Comparison of ENCODE assay signal across 8 cellular contexts in the genomic region with DNA sequence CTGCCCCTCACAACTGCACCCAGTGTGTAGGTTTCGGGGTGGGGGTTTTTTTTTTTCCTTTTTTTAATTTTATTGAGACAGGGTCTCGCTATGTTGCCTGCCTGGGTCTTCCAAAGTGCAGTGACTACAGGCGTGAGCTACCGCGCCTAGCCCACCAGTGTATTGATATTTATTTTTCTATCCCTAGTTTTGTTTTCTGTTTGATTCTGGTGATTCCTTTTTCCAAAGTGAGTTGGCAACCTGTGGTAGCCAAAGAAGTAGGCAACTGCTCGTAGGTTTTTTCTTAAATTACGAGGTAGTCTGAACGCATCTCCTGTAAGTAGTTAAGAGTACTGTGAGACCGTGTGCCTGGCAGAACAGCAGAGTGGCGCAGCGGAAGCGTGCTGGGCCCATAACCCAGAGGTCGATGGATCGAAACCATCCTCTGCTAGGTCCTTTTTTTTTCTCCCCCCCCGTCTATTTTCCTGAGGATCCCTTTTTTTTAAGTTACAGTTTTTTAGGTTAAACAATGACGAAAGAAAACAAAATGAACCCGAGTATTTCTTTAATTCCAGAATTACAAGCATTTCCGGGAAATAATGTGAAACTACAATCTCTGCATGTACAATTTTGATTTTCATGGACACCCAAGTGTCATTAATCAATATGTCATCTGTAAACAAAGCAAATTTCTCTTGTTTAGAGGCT.
DNase-seq lines count a peak whose midpoint lies in the region; FAIRE-seq and TF ChIP-seq lines count a peak whose summit lies in the region.

No MANE protein-coding gene starts in this region.

- H3K27ac ChIP-seq in Peyer's patch: peak overlapping the region; percentile 87 to 97 (median 92)
- H3K27ac ChIP-seq in fibroblast of lung (ENCODE audit: insufficient read depth, low read length): peak overlapping the region; percentile 97
- H3K27ac ChIP-seq in testis: peak overlapping the region; percentile 90

- H3K9me3 ChIP-seq in Peyer's patch: no peaks in the 10 kb centered on the region
- H3K9me3 ChIP-seq in fibroblast of lung (ENCODE audit: control insufficient read depth, insufficient read depth, low read depth, low read length): no peaks in the 10 kb centered on the region
- no peaks in the 10 kb centered on the region for H3K9me3 ChIP-seq in testis

- H3K4me1 ChIP-seq in Peyer's patch (peaks cover 0 to 12% (median 0%) of the 10 kb centered on the region in 4 donors), fibroblast of lung (ENCODE audit: control insufficient read depth, extremely low read depth, insufficient read depth, low read length) (no peaks in the 10 kb centered on the region), testis (no peaks in the 10 kb centered on the region)

- no peaks in the 10 kb centered on the region for H4K20me1 ChIP-seq in fibroblast of lung (ENCODE audit: control insufficient read depth, extremely low read depth, insufficient read depth, low read length)

- no peak for FAIRE-seq in GM19239 (lab: Jason Lieb, UNC)

- peaks cover 4% of the 10 kb centered on the region for H3K9me3 Mint-ChIP-seq in activated T-helper 1 cell treated with anti-CD3 and anti-CD28 coated beads, Interleukin-12 subunit alpha, Interleukin-12 subunit beta, Interleukin-2, Interleukin-4 antibody, amounts not matched to agents 30 ng/mL and 10 ng/mL and 1 ng/mL, durations not matched to agents 14 hours and 24 hours and 36 hours
- H3K9me3 Mint-ChIP-seq in nephron progenitor cell: peaks cover 22% of the 10 kb centered on the region

- intact Hi-C loops in activated T-helper 1 cell treated with anti-CD3 and anti-CD28 coated beads, Interleukin-12 subunit alpha, Interleukin-12 subunit beta, Interleukin-2, Interleukin-4 antibody, amounts not matched to agents 30 ng/mL and 10 ng/mL and 1 ng/mL, durations not matched to agents 14 hours and 24 hours and 36 hours (cut with micrococcal nuclease): loop anchor here (1.0 to 10.0 kb wide), 4 partner anchors 15 to 1608 kb away; a partner anchor contains a TSS
- intact Hi-C loops in testis (cut with DNase I; ENCODE audit: low total_unique reads): no loop called here

- peaks cover 5% of the 10 kb centered on the region for H3K36me3 Mint-ChIP-seq in activated T-helper 1 cell treated with anti-CD3 and anti-CD28 coated beads, Interleukin-12 subunit alpha, Interleukin-12 subunit beta, Interleukin-2, Interleukin-4 antibody, amounts not matched to agents 30 ng/mL and 10 ng/mL and 1 ng/mL, durations not matched to agents 14 hours and 24 hours and 36 hours (ENCODE audit: low read depth)
- no peaks in the 10 kb centered on the region for H3K36me3 Mint-ChIP-seq in nephron progenitor cell (ENCODE audit: low read depth)

- 2 to 3% methylated on average over 18 of the region's 18 CpGs for WGBS in testis, 2 donors

- peak overlapping the region; percentile 93 for H3K4me3 Mint-ChIP-seq in activated T-helper 1 cell treated with anti-CD3 and anti-CD28 coated beads, Interleukin-12 subunit alpha, Interleukin-12 subunit beta, Interleukin-2, Interleukin-4 antibody, amounts not matched to agents 30 ng/mL and 10 ng/mL and 1 ng/mL, durations not matched to agents 14 hours and 24 hours and 36 hours
- peak overlapping the region; percentile 92 for H3K4me3 Mint-ChIP-seq in nephron progenitor cell

- TF ChIP-seq CTCF in Peyer's patch (IDR thresholded peaks at IDR 0.05) (peak in 1 of 6 experiments; percentile 0), fibroblast of lung (conservative IDR thresholded peaks at IDR 0.05 in 1 of 2, IDR thresholded peaks at IDR 0.05 in 1 of 2; ENCODE audit: low read depth in 1 of 2, low read length in 2 of 2) (no peak), nephron progenitor cell (IDR thresholded peaks at IDR 0.05) (no peak), testis (IDR thresholded peaks at IDR 0.05) (no peak)

- H3K27me3 Mint-ChIP-seq in activated T-helper 1 cell treated with anti-CD3 and anti-CD28 coated beads, Interleukin-12 subunit alpha, Interleukin-12 subunit beta, Interleukin-2, Interleukin-4 antibody, amounts not matched to agents 30 ng/mL and 10 ng/mL and 1 ng/mL, durations not matched to agents 14 hours and 24 hours and 36 hours (ENCODE audit: insufficient read depth): peaks cover 4% of the 10 kb centered on the region
- H3K27me3 Mint-ChIP-seq in nephron progenitor cell (ENCODE audit: low read depth, poor library complexity): peaks cover 4% of the 10 kb centered on the region

- H3K9ac ChIP-seq in fibroblast of lung (ENCODE audit: insufficient read depth, low read length): peak overlapping the region; percentile 69

- H3K4me3 ChIP-seq in Jurkat, Clone E6-1 (ENCODE audit: low read length): peak overlapping the region; percentile 83
- H3K4me3 ChIP-seq in Peyer's patch: peak overlapping the region; percentile 44 to 71 (median 58)
- H3K4me3 ChIP-seq in fibroblast of lung (replicated peaks in 1 of 4; ENCODE audit: control extremely low read depth in 1 of 4, insufficient read depth in 1 of 4, low read depth in 3 of 4, low read length in 4 of 4): peak overlapping the region; percentile 60 to 100 (median 71)
- H3K4me3 ChIP-seq in testis: peak overlapping the region; percentile 63 to 65

- peak overlapping the region; percentile 93 for H3K27ac Mint-ChIP-seq in activated T-helper 1 cell treated with anti-CD3 and anti-CD28 coated beads, Interleukin-12 subunit alpha, Interleukin-12 subunit beta, Interleukin-2, Interleukin-4 antibody, amounts not matched to agents 30 ng/mL and 10 ng/mL and 1 ng/mL, durations not matched to agents 14 hours and 24 hours and 36 hours
- peak overlapping the region; percentile 98 for H3K27ac Mint-ChIP-seq in nephron progenitor cell

- no peak for TF ChIP-seq POLR2A in Peyer's patch (IDR thresholded peaks at IDR 0.05)
- TF ChIP-seq POLR2A in testis (IDR thresholded peaks at IDR 0.05): no peak

- peak overlapping the region; percentile 92 for H3K4me2 ChIP-seq in fibroblast of lung (ENCODE audit: extremely low read depth, insufficient read depth, low read length)

- H3K36me3 ChIP-seq in Peyer's patch (no peaks in the 10 kb centered on the region), fibroblast of lung (ENCODE audit: control insufficient read depth, insufficient read depth, low read length) (no peaks in the 10 kb centered on the region), testis (ENCODE audit: low read depth, missing control alignments) (no peaks in the 10 kb centered on the region)

- peaks cover 35% of the 10 kb centered on the region for H3K4me1 Mint-ChIP-seq in activated T-helper 1 cell treated with anti-CD3 and anti-CD28 coated beads, Interleukin-12 subunit alpha, Interleukin-12 subunit beta, Interleukin-2, Interleukin-4 antibody, amounts not matched to agents 30 ng/mL and 10 ng/mL and 1 ng/mL, durations not matched to agents 14 hours and 24 hours and 36 hours (ENCODE audit: low read depth)
- peaks cover 25% of the 10 kb centered on the region for H3K4me1 Mint-ChIP-seq in nephron progenitor cell

- H3K79me2 ChIP-seq in fibroblast of lung (ENCODE audit: control insufficient read depth, insufficient read depth, low read length): no peaks in the 10 kb centered on the region

- peak overlapping the region; percentile 19 for H2AFZ ChIP-seq in fibroblast of lung (ENCODE audit: low read length)

- H3K27me3 ChIP-seq in Peyer's patch: no peaks in the 10 kb centered on the region
- no peaks in the 10 kb centered on the region for H3K27me3 ChIP-seq in fibroblast of lung (ENCODE audit: control insufficient read depth, insufficient read depth, low read length)
- no peaks in the 10 kb centered on the region for H3K27me3 ChIP-seq in testis

- peak; percentile 33 for DNase-seq in COR-L47 (lab: John Stamatoyannopoulos, UW)
- peak; percentile 78 for DNase-seq in Jurkat, Clone E6-1 (ENCODE audit: low read depth, low spot score)
- peak; percentile 72 to 88 (median 75) for DNase-seq in Peyer's patch
- DNase-seq in activated T-helper 1 cell treated with anti-CD3 and anti-CD28 coated beads, Interleukin-12 subunit alpha, Interleukin-12 subunit beta, Interleukin-2, Interleukin-4 antibody, amounts not matched to agents 30 ng/mL and 10 ng/mL and 1 ng/mL, durations not matched to agents 14 hours and 24 hours and 36 hours (ENCODE audit: low spot score): peak; percentile 71
- peak; percentile 51 to 84 for DNase-seq in fibroblast of lung (ENCODE audit: low read depth in 2 of 2)
- peak; percentile 68 for DNase-seq in nephron progenitor cell
- DNase-seq in testis: peak; percentile 83
- DNase-seq in GM19239 (ENCODE audit: insufficient read length, low spot score): no peak
